1 cellular context compared by ENCODE assay signal in genomic region chr19:35213678-35214632, GRCh38.
TF ChIP-seq lines count a peak whose summit lies in the region.

No MANE protein-coding gene starts in this region.

TF ChIP-seq in endothelial cell of umbilical vein, 7 proteins besides CTCF, POLR2A, EP300 and RAD21 (continued from another document):
- TF ChIP-seq GATA2 (IDR thresholded peaks at IDR 0.05; ENCODE audit: insufficient read depth, insufficient read length, low read depth, low read length) (no peak), MAX (IDR thresholded peaks at IDR 0.05; ENCODE audit: insufficient read depth, insufficient read length) (peak; percentile 90), POLR2AphosphoS5 (IDR thresholded peaks at IDR 0.05; ENCODE audit: insufficient read depth, low read depth, low read length) (peak; percentile 57), EZH2 (IDR thresholded peaks at IDR 0.05; ENCODE audit: borderline replicate concordance, low read depth, low read length, severe bottlenecking) (no peak)
